ENCODE assay signal across 27 cellular contexts in the genomic region with DNA sequence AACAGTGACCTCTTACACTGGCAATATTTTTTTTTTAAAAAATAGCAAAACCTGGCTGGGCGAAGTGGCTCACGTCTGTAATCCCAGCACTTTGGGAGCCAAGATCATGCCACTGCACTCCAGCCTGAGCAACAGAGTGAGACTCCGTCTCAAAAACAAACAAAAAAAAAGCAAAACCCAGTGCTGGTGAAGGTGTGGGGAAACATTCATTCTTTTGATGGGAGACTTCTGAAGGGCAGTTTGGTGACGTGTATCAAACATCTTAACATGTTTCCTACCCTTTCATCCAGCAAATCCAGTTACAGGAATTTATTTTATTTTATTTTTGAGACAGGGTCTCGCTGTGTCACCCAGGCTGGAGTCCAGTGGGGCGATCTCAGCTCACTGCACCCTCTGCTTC.
"Had no signal": no experiment of that assay in that cellular context is flagged by ENCODE, and none has a peak within 500 bp of the region (broad histone marks: within the 10 kb centered on the region; RNA-seq: fewer than 3 reads in every experiment).

No MANE protein-coding gene starts in this region.

- H3K9me3 ChIP-seq: colonic mucosa, esophagus muscularis mucosa, esophagus squamous epithelium, gastrocnemius medialis, gastroesophageal sphincter, heart left ventricle, heart right ventricle had no signal

- ATAC-seq: effector memory CD8-positive, alpha-beta T cell; esophagus mucosa; foreskin keratinocyte; gastrocnemius medialis; gastroesophageal sphincter; heart left ventricle; heart right ventricle had no signal

- H3K27me3 ChIP-seq: colonic mucosa, dorsolateral prefrontal cortex, esophagus muscularis mucosa, esophagus squamous epithelium, foreskin keratinocyte, gastrocnemius medialis, gastroesophageal sphincter, heart left ventricle, heart right ventricle had no signal

- FAIRE-seq: colon, endometrium, frontal cortex had no signal

- H3K36me3 ChIP-seq: colonic mucosa, esophagus muscularis mucosa, esophagus squamous epithelium, gastrocnemius medialis, gastroesophageal sphincter, heart left ventricle, heart right ventricle had no signal

- DNase-seq: colonic mucosa; cortex of kidney; dermis blood vessel endothelial cell; dorsolateral prefrontal cortex; effector CD4-positive, alpha-beta T cell; effector CD8-positive, alpha-beta T cell; effector memory CD4-positive, alpha-beta T cell; effector memory CD8-positive, alpha-beta T cell; endodermal cell; erythroblast; esophagus squamous epithelium; foreskin fibroblast; foreskin keratinocyte; foreskin melanocyte; gastrocnemius medialis; glutamatergic neuron; head of caudate nucleus; heart left ventricle; heart right ventricle had no signal

- H3K4me1 ChIP-seq: colonic mucosa, foreskin keratinocyte had no signal

- H3K27ac ChIP-seq: colonic mucosa, coronary artery, epithelial cell of prostate, esophagus muscularis mucosa, esophagus squamous epithelium, foreskin keratinocyte, gastrocnemius medialis, gastroesophageal sphincter, heart left ventricle, heart right ventricle had no signal

- H3K4me3 ChIP-seq: colonic mucosa, coronary artery, dorsolateral prefrontal cortex, esophagus muscularis mucosa, esophagus squamous epithelium, gastrocnemius medialis, gastroesophageal sphincter, heart left ventricle, heart right ventricle had no signal
